ENCODE assay signal across 26 cellular contexts in genomic region chr7:43234073-43234472, GRCh38.
"Had no signal": no experiment of that assay in that cellular context is flagged by ENCODE, and none has a peak within 500 bp of the region (broad histone marks: within the 10 kb centered on the region; RNA-seq: fewer than 3 reads in every experiment).

No MANE protein-coding gene starts in this region.

- H3K27me3 ChIP-seq: right lobe of liver, transverse colon, upper lobe of left lung, vagina had no signal

- H3K27ac ChIP-seq: left lung, lower lobe of right lung, parathyroid adenoma, psoas muscle, right lobe of liver, transverse colon, upper lobe of left lung, vagina had no signal

- DNase-seq: immature natural killer cell; kidney; left colon; left lung; lower lobe of right lung; mesenchymal stem cell; naive B cell; nucleus accumbens; psoas muscle; right lobe of liver; stimulated activated CD4-positive, alpha-beta T cell treated with anti-CD3 and anti-CD28 coated beads, Interleukin-1b, Interleukin-23, amount 100 ng/mL, for 48 hours; stimulated activated CD4-positive, alpha-beta T cell treated with anti-CD3 and anti-CD28 coated beads, Interleukin-2, amount 100 ng/mL, for 48 hours; stimulated activated CD4-positive, alpha-beta T cell treated with anti-CD3 and anti-CD28 coated beads, Interleukin-4, amount 100 ng/mL, for 4 hours; stimulated activated CD8-positive, alpha-beta memory T cell treated with anti-CD3 and anti-CD28 coated beads, Interleukin-4, amount 100 ng/mL, for 48 hours; stimulated activated naive B cell treated with anti-CD40 and anti-IgM and Interleukin-4, amounts not matched to agents 10 μg/mL and 1 μg/mL and 100 μg/mL, for 72 hours; substantia nigra; transverse colon; upper lobe of left lung had no signal

- FAIRE-seq: islet of Langerhans, kidney had no signal

- H3K36me3 ChIP-seq: left lung, lower lobe of right lung, right lobe of liver, transverse colon, upper lobe of left lung, vagina had no signal

- H3K36me3 Mint-ChIP-seq: immature natural killer cell; mesothelial cell of epicardium; naive B cell; stimulated activated naive B cell treated with anti-CD40 and anti-IgM and Interleukin-4, amounts not matched to agents 10 μg/mL and 1 μg/mL and 100 μg/mL, for 72 hours had no signal

- H3K4me3 ChIP-seq: left lung, lower lobe of right lung, psoas muscle, right lobe of liver, smooth muscle cell, transverse colon, upper lobe of left lung, vagina had no signal

- H3K9ac ChIP-seq: parathyroid adenoma had no signal

- H3K9me3 ChIP-seq: left lung, lower lobe of right lung, psoas muscle, right lobe of liver, transverse colon, upper lobe of left lung, vagina had no signal

- H2AFZ ChIP-seq: parathyroid adenoma had no signal

- H3K4me2 ChIP-seq: smooth muscle cell had no signal

- H3K27ac Mint-ChIP-seq: immature natural killer cell; mesothelial cell of epicardium; nephron; stimulated activated naive B cell treated with anti-CD40 and anti-IgM and Interleukin-4, amounts not matched to agents 10 μg/mL and 1 μg/mL and 100 μg/mL, for 72 hours; stimulated activated naive CD8-positive, alpha-beta T cell treated with anti-CD3 and anti-CD28 coated beads, Interleukin-15, Interleukin-2, amounts not matched to agents 100 ng/mL and 50 ng/mL, for 24 hours had no signal

- ATAC-seq: left colon; left lung; lower lobe of right lung; psoas muscle; right lobe of liver; stimulated activated naive B cell treated with anti-CD40 and anti-IgM and Interleukin-4, amounts not matched to agents 10 μg/mL and 1 μg/mL and 100 μg/mL, for 72 hours had no signal

- H3K4me1 ChIP-seq: left lung, lower lobe of right lung, parathyroid adenoma, psoas muscle, right lobe of liver, transverse colon, upper lobe of left lung, vagina had no signal

- H3K9me3 Mint-ChIP-seq: immature natural killer cell; mesothelial cell of epicardium; naive B cell; nephron; neural crest cell; stimulated activated naive B cell treated with anti-CD40 and anti-IgM and Interleukin-4, amounts not matched to agents 10 μg/mL and 1 μg/mL and 100 μg/mL, for 72 hours; stimulated activated naive CD8-positive, alpha-beta T cell treated with anti-CD3 and anti-CD28 coated beads, Interleukin-15, Interleukin-2, amounts not matched to agents 100 ng/mL and 50 ng/mL, for 24 hours had no signal

- H3K79me2 ChIP-seq: parathyroid adenoma had no signal

- H3K4me3 Mint-ChIP-seq: immature natural killer cell; mesothelial cell of epicardium; naive B cell; nephron; neural crest cell; stimulated activated naive B cell treated with anti-CD40 and anti-IgM and Interleukin-4, amounts not matched to agents 10 μg/mL and 1 μg/mL and 100 μg/mL, for 72 hours; stimulated activated naive CD8-positive, alpha-beta T cell treated with anti-CD3 and anti-CD28 coated beads, Interleukin-15, Interleukin-2, amounts not matched to agents 100 ng/mL and 50 ng/mL, for 24 hours had no signal

- H3K4me1 Mint-ChIP-seq: immature natural killer cell; mesothelial cell of epicardium; naive B cell; nephron; neural crest cell; stimulated activated naive B cell treated with anti-CD40 and anti-IgM and Interleukin-4, amounts not matched to agents 10 μg/mL and 1 μg/mL and 100 μg/mL, for 72 hours had no signal
